Comparison of ENCODE assay signal across 8 cellular contexts in the genomic region with DNA sequence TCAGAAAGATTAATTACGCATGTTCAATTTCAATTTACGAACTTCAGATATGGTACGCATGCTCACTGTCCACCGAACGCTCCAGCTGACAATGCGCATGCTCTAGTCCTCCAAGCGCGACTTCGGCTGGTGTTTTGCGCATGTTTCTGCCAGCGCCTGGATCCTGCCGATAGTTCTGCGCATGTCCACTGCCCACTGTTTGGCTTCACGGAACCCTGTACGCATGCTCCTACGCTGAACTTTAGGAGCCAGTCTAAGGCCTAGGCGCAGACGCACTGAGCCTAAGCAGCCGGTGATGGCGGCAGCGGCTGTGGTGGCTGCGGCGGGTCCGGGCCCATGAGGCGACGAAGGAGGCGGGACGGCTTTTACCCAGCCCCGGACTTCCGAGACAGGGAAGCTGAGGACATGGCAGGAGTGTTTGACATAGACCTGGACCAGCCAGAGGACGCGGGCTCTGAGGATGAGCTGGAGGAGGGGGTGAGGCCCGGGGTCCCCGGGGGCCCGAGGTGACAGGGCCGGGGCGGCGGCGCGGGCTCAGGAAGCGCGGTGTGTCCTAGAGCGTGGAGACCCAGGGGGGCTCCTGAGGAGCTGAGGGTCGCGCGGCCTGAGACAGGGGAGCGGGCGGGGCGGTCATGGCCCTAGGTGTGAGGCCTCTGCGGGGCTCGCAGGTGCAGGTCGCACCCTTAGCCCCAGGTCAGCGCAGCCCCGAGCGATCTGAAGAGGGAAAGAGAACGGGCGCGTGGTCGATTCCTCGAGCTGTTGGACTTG. TPM values are rescaled to one million over a fixed set of nuclear protein-coding genes. Genes with fewer than 3 reads are reported as not detected.
DNase-seq lines count a peak whose midpoint lies in the region; ATAC-seq, FAIRE-seq and TF ChIP-seq lines count a peak whose summit lies in the region.

A gene (plus strand): TSS at position 273 of the 768 bp plus-strand sequence. CDS start 64 bp downstream, at position 337.
A gene with protein sequence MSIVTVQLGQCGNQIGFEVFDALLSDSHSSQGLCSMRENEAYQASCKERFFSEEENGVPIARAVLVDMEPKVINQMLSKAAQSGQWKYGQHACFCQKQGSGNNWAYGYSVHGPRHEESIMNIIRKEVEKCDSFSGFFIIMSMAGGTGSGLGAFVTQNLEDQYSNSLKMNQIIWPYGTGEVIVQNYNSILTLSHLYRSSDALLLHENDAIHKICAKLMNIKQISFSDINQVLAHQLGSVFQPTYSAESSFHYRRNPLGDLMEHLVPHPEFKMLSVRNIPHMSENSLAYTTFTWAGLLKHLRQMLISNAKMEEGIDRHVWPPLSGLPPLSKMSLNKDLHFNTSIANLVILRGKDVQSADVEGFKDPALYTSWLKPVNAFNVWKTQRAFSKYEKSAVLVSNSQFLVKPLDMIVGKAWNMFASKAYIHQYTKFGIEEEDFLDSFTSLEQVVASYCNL (minus strand): TSS at position 95 of the 768 bp plus-strand sequence. CDS start 1,941 bp downstream, outside the sequence.

- H3K4me1 ChIP-seq in ACC112 (ENCODE audit: control insufficient read depth, insufficient read depth, low read length, unreplicated experiment) (peaks cover 28% of the 10 kb centered on the region), iPS-20b (ENCODE audit: insufficient read depth, low read length) (0 out of 2 replicates have a peak, but pooled peaks cover 6% of the 10 kb centered on the region)

- H2AFZ ChIP-seq in ACC112 (ENCODE audit: low read length, unreplicated experiment), result peak within 1 kb of the TSS; percentile 94

- no peaks in the 10 kb centered on the region for H3K9me3 ChIP-seq in WERI-Rb-1 (ENCODE audit: severe bottlenecking)
- no peaks in the 10 kb centered on the region for H3K9me3 ChIP-seq in iPS-20b (ENCODE audit: insufficient read depth, low read depth, low read length)

- peak within 1 kb of the TSS; percentile 55 for H3K27ac ChIP-seq in ACC112 (ENCODE audit: low read depth, low read length)
- peak within 1 kb of the TSS; percentile 87 for H3K27ac ChIP-seq in WERI-Rb-1
- no peak within 1 kb of the TSS for H3K27ac ChIP-seq in iPS-20b (ENCODE audit: low read length)
- H3K27ac ChIP-seq in skin epidermis, result peak within 1 kb of the TSS; percentile 71 to 99 (median 95)

- H3K4me3 ChIP-seq in ACC112 (ENCODE audit: low read depth, low read length), result peak within 1 kb of the TSS; percentile 85
- peak within 1 kb of the TSS; percentile 84 for H3K4me3 ChIP-seq in WERI-Rb-1 (ENCODE audit: low read depth, low read length)
- H3K4me3 ChIP-seq in bronchial epithelial cell (ENCODE audit: low read depth, low read length), result peak within 1 kb of the TSS; percentile 74
- peak within 1 kb of the TSS; percentile 89 for H3K4me3 ChIP-seq in iPS-20b (ENCODE audit: low read length)
- H3K4me3 ChIP-seq in skin epidermis, result peak within 1 kb of the TSS; percentile 81 to 99 (median 94)

- peak within 1 kb of the TSS; percentile 76; the same call in 1 of the 2 replicates for H3K9ac ChIP-seq in iPS-20b (ENCODE audit: low read depth, low read length)

- DNase-seq in NCI-H2227 (lab: John Stamatoyannopoulos, UW; ENCODE audit: unreplicated experiment) (peak; percentile 99), WERI-Rb-1 (peak; percentile 99), bronchial epithelial cell (ENCODE audit: low read depth) (peak; percentile 100)

- peak; percentile 43 for FAIRE-seq in bronchial epithelial cell (lab: Jason Lieb, UNC)

- peaks cover 4% of the 10 kb centered on the region; the same call in 1 of the 2 replicates for H3K36me3 ChIP-seq in ACC112 (ENCODE audit: insufficient read depth, low read length)
- H3K36me3 ChIP-seq in WERI-Rb-1, result peaks cover 29% of the 10 kb centered on the region
- no peaks in the 10 kb centered on the region for H3K36me3 ChIP-seq in bronchial epithelial cell (ENCODE audit: control insufficient read depth, insufficient read depth, low read length)
- H3K36me3 ChIP-seq in iPS-20b (ENCODE audit: insufficient read depth, low read depth, low read length), result peaks cover 13% of the 10 kb centered on the region

- H3K79me2 ChIP-seq in ACC112 (ENCODE audit: control insufficient read depth, insufficient read depth, low read length, unreplicated experiment), result peaks cover 50% of the 10 kb centered on the region

- TF ChIP-seq CTCF in WERI-Rb-1 (IDR thresholded peaks at IDR 0.05; ENCODE audit: low read depth, low read length) (no peak), bronchial epithelial cell (IDR thresholded peaks at IDR 0.05; ENCODE audit: insufficient read depth, low read length, severe bottlenecking) (no peak)

- ATAC-seq in GM18870 (IDR thresholded peaks at IDR 0.05; ENCODE audit: unreplicated experiment) (peak; percentile 77), HG03135 (IDR thresholded peaks at IDR 0.05; ENCODE audit: unreplicated experiment) (peak; percentile 83)

- H3K27me3 ChIP-seq in ACC112 (ENCODE audit: insufficient read depth, low read length), result no peaks in the 10 kb centered on the region
- no peaks in the 10 kb centered on the region for H3K27me3 ChIP-seq in WERI-Rb-1 (ENCODE audit: insufficient read depth, low read depth, severe bottlenecking)
- no peaks in the 10 kb centered on the region for H3K27me3 ChIP-seq in bronchial epithelial cell (ENCODE audit: control insufficient read depth, insufficient read depth, low read length)
- no peaks in the 10 kb centered on the region for H3K27me3 ChIP-seq in iPS-20b (ENCODE audit: insufficient read depth, low read length)

RNA-seq across cellular contexts. Expression of the first gene that starts in this region (rescaled TPM):
- total RNA-seq in bronchial epithelial cell, result 37.1 and 39.0 TPM in 2 replicates

RNA-seq across cellular contexts. Expression of the second gene that starts in this region (rescaled TPM):
- total RNA-seq in bronchial epithelial cell, result 7.6 TPM in 2 replicates
